ENCODE assay signal across 15 cellular contexts in genomic region chr10:88194961-88195367, GRCh38.
"Had no signal": no experiment of that assay in that cellular context is flagged by ENCODE, and none has a peak within 500 bp of the region (broad histone marks: within the 10 kb centered on the region; RNA-seq: fewer than 3 reads in every experiment).

No MANE protein-coding gene starts in this region.

- DNase-seq: activated CD4-positive, alpha-beta T cell treated with anti-CD3 and anti-CD28 coated beads, Interleukin-2, amount 50 U/mL, for 1 hour; activated CD4-positive, CD25-positive, alpha-beta regulatory T cell; activated CD8-positive, alpha-beta memory T cell treated with anti-CD3 and anti-CD28 coated beads for 24 hours; aorta; cerebellar nuclear complex; hypothalamus; kidney; left lung; mesenchymal stem cell; posterior cingulate gyrus; retina; stimulated activated naive CD4-positive, alpha-beta T cell had no signal

- H3K36me3 ChIP-seq: left lung, suprapubic skin had no signal

- H3K4me3 Mint-ChIP-seq: dendritic cell treated with granulocyte-macrophage colony-stimulating factor and Interleukin-4, amounts not matched to agents 40 ng/mL and 50 ng/mL, for 4 days had no signal

- H3K4me1 ChIP-seq: left lung had no signal

- H3K27me3 Mint-ChIP-seq: dendritic cell treated with granulocyte-macrophage colony-stimulating factor and Interleukin-4, amounts not matched to agents 40 ng/mL and 50 ng/mL, for 4 days had no signal

- H3K9me3 ChIP-seq: left lung, suprapubic skin had no signal

- H3K4me3 ChIP-seq: left lung, suprapubic skin had no signal

- H3K27ac ChIP-seq: left lung, suprapubic skin had no signal

- H3K27ac Mint-ChIP-seq: dendritic cell treated with granulocyte-macrophage colony-stimulating factor and Interleukin-4, amounts not matched to agents 40 ng/mL and 50 ng/mL, for 4 days had no signal

- H3K36me3 Mint-ChIP-seq: natural killer cell treated with Interleukin-12 subunit alpha and Interleukin-12 subunit beta and Interleukin-15 and Interleukin-18, amount 100 ng/mL, for 72 hours had no signal

- H3K27me3 ChIP-seq: left lung, suprapubic skin had no signal

- ATAC-seq: left lung had no signal
